Comparison of ENCODE assay signal across 7 cellular contexts in genomic region chr3:58704304-58704703, GRCh38. TPM values are rescaled to one million over a fixed set of nuclear protein-coding genes. Genes with fewer than 3 reads are reported as not detected.
"Had no signal": no experiment of that assay in that cellular context is flagged by ENCODE, and none has a peak within 500 bp of the region (broad histone marks: within the 10 kb centered on the region; RNA-seq: fewer than 3 reads in every experiment).

No MANE protein-coding gene starts in this region.

RNA-seq across cellular contexts. Expression of gene FAM3D, which starts 37.7 kb away (rescaled TPM):
- total RNA-seq: K562, MCF 10A, OCI-LY7, PC-3, SK-MEL-5 had no signal
- polyA plus RNA-seq: IgD-negative memory B cell, K562, SK-N-SH had no signal
